8 cellular contexts compared by ENCODE assay signal in the genomic region with DNA sequence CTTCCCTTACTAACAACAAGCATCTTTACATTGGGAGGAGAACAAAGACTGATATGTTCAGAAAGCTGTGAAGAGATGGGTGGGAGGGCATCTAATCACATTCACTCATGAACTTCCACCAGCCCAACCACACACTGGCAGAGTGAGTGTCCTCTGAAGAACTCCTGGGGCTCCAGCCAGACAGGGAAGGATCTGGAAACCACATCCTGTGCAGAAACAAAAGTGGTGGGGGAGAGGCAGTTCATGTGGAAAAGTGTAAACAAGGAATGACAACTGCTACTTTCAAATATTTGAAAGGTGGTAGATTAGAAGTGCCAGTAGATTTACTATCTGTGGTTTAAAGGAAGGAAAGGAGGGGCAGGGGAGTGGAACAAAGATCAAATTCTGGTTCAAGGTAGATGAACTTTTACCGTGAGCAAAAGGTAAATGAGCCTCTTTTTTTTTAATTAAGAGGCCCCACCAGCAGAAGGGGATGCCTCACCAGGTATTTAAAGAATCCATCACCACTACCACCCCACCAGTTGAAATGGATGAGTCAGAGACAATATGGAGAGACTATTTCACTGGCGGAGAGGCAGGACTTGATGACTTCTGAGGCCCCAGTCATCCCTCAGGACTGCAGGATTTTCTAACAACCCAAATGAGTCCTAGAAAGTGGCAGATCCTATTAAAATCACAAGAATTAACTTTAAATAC. TPM values are rescaled to one million over a fixed set of nuclear protein-coding genes. Genes with fewer than 3 reads are reported as not detected.
A peak's percentile ranks its signal among the peaks of the same experiment; 100 is the strongest.
DNase-seq lines count a peak whose midpoint lies in the region; ATAC-seq and TF ChIP-seq lines count a peak whose summit lies in the region.

No MANE protein-coding gene starts in this region.

- H3K27ac Mint-ChIP-seq in brain = peak overlapping the region in 4 of 5 experiments; percentile 10 to 72 (median 58)
- no peak overlapping the region for H3K27ac Mint-ChIP-seq in T-helper 2 cell treated with Interferon-gamma antibody and Interleukin-4, amounts not matched to agents 5 μg/mL and 100 μg/mL, for 36 hours

- H3K27ac ChIP-seq in mesendoderm (ENCODE audit: low read depth, low read length) = peak overlapping the region; percentile 73

- no peaks in the 10 kb centered on the region for H3K79me1 ChIP-seq in mesendoderm (ENCODE audit: low read length)

- H3K27me3 ChIP-seq in mesendoderm (ENCODE audit: insufficient read depth, low read length, poor library complexity) = no peaks in the 10 kb centered on the region

- no peak overlapping the region for H4K8ac ChIP-seq in mesendoderm (ENCODE audit: low read depth, low read length)

- no peak overlapping the region for H4K5ac ChIP-seq in mesendoderm (ENCODE audit: low read length)

- H2BK5ac ChIP-seq in mesendoderm (ENCODE audit: low read length) = no peak overlapping the region

- H3K36me3 ChIP-seq in mesendoderm (ENCODE audit: control insufficient read depth, insufficient read depth, low read length) = peaks cover 3% of the 10 kb centered on the region

- H2BK15ac ChIP-seq in mesendoderm (replicated peaks; ENCODE audit: low read depth) = no peak overlapping the region

- H3K4me1 ChIP-seq in mesendoderm (ENCODE audit: control insufficient read depth, low read depth, low read length) = peaks cover 25% of the 10 kb centered on the region

- ATAC-seq in HG03571 (IDR thresholded peaks at IDR 0.05; ENCODE audit: unreplicated experiment) = no peak

- no peaks in the 10 kb centered on the region for H3K27me3 Mint-ChIP-seq in brain
- H3K27me3 Mint-ChIP-seq in T-helper 2 cell treated with Interferon-gamma antibody and Interleukin-4, amounts not matched to agents 5 μg/mL and 100 μg/mL, for 36 hours (ENCODE audit: low read depth) = no peaks in the 10 kb centered on the region

- H3K4me3 ChIP-seq in mesendoderm (ENCODE audit: low read length) = no peak overlapping the region

- H3K4me2 ChIP-seq in mesendoderm (ENCODE audit: low read length) = no peak overlapping the region

- no CpG with 5 or more reads among the region's 2 CpGs for WGBS in mesendoderm (ENCODE audit: extremely low coverage, insufficient coverage, low lambda C conversion rate)

- in situ Hi-C loops in KBM-7 (cut with MboI; ENCODE audit: low pct_unique_long_range_greater_than_20kb, low sequenced_read_pairs) = no loop called here

- no peak overlapping the region for H2BK120ac ChIP-seq in mesendoderm (ENCODE audit: low read depth, low read length)

- no peak overlapping the region for H3K4me3 Mint-ChIP-seq in brain
- H3K4me3 Mint-ChIP-seq in T-helper 2 cell treated with Interferon-gamma antibody and Interleukin-4, amounts not matched to agents 5 μg/mL and 100 μg/mL, for 36 hours = no peak overlapping the region

- H3K36me3 Mint-ChIP-seq in brain = peaks cover 37% of the 10 kb centered on the region
- H3K36me3 Mint-ChIP-seq in T-helper 2 cell treated with Interferon-gamma antibody and Interleukin-4, amounts not matched to agents 5 μg/mL and 100 μg/mL, for 36 hours (ENCODE audit: low read depth) = peaks cover 8% of the 10 kb centered on the region

- no peak overlapping the region for H3K23ac ChIP-seq in mesendoderm (ENCODE audit: low read length)

- no peak for TF ChIP-seq CTCF in brain (conservative IDR thresholded peaks at IDR 0.05)

- peaks cover 15% of the 10 kb centered on the region for H3K4me1 Mint-ChIP-seq in brain
- H3K4me1 Mint-ChIP-seq in T-helper 2 cell treated with Interferon-gamma antibody and Interleukin-4, amounts not matched to agents 5 μg/mL and 100 μg/mL, for 36 hours (ENCODE audit: low read depth) = peaks cover 9% of the 10 kb centered on the region

- no peak overlapping the region for H3K56ac ChIP-seq in mesendoderm (ENCODE audit: low read length)

- no peak overlapping the region for H3K4ac ChIP-seq in mesendoderm (ENCODE audit: low read depth, low read length)

- no peaks in the 10 kb centered on the region for H3K79me2 ChIP-seq in mesendoderm (ENCODE audit: control insufficient read depth, insufficient read depth, low read length)

- no peak overlapping the region for H2AK5ac ChIP-seq in mesendoderm (ENCODE audit: low read length)

- H3K9ac ChIP-seq in mesendoderm (ENCODE audit: low read length) = no peak overlapping the region

- H3K9me3 Mint-ChIP-seq in brain = no peaks in the 10 kb centered on the region
- H3K9me3 Mint-ChIP-seq in T-helper 2 cell treated with Interferon-gamma antibody and Interleukin-4, amounts not matched to agents 5 μg/mL and 100 μg/mL, for 36 hours = no peaks in the 10 kb centered on the region

- peak overlapping the region; percentile 53 for H3K18ac ChIP-seq in mesendoderm (ENCODE audit: low read length)

- peak; percentile 63 for DNase-seq in COLO668 (lab: John Stamatoyannopoulos, UW; ENCODE audit: unreplicated experiment)
- DNase-seq in KBM-7 = peak; percentile 56
- DNase-seq in mesendoderm = peak; percentile 91
- DNase-seq in activated CD8-positive, alpha-beta memory T cell treated with anti-CD3 and anti-CD28 coated beads, Interleukin-2, amount 50 U/mL, for 4 hours = no peak
- DNase-seq in T-helper 2 cell treated with Interferon-gamma antibody and Interleukin-4, amounts not matched to agents 5 μg/mL and 100 μg/mL, for 36 hours (ENCODE audit: low spot score) = no peak
- no peak for DNase-seq in mesenteric fat pad (ENCODE audit: low spot score)

RNA-seq across cellular contexts. Expression of a gene that starts 34.5 kb away (rescaled TPM):
- 101 TPM for polyA plus RNA-seq in brain (ENCODE audit: insufficient read depth, low read depth, low replicate concordance)
- polyA plus RNA-seq in mesendoderm (2013, experiment 1 of 2) = 39.0 TPM
- 41.3 TPM for polyA plus RNA-seq in mesendoderm (2013, experiment 2 of 2)
- total RNA-seq in mesenteric fat pad = 14.9 TPM

Comparison
In these comparisons a context has a peak if more than half of its experiments do, and no peak if none do; other contexts are left out.
1. DNase-seq: peak in COLO668 (single experiment), KBM-7 (single experiment) and mesendoderm (single experiment); none in activated CD8-positive, alpha-beta memory T cell treated with anti-CD3 and anti-CD28 coated beads, Interleukin-2, amount 50 U/mL, for 4 hours (single experiment), T-helper 2 cell treated with Interferon-gamma antibody and Interleukin-4, amounts not matched to agents 5 μg/mL and 100 μg/mL, for 36 hours (single experiment) and mesenteric fat pad (single experiment).